ENCODE assay signal across 8 cellular contexts in genomic region chr4:142845293-142846070, GRCh38. TPM values are rescaled to one million over a fixed set of nuclear protein-coding genes. Genes with fewer than 3 reads are reported as not detected.
DNase-seq lines count a peak whose midpoint lies in the region; ATAC-seq, FAIRE-seq and TF ChIP-seq lines count a peak whose summit lies in the region.

No MANE protein-coding gene starts in this region.

- H3K9ac ChIP-seq in PC-3 (ENCODE audit: low read length) = peak overlapping the region; percentile 72
- H3K9ac ChIP-seq in mesendoderm (ENCODE audit: low read length) = peak overlapping the region; percentile 34

- BruUV-seq in PC-3 (replicated peaks; lab: Mats Ljungman, UMichigan) = TSS peak; percentile 39

- H4K20me1 ChIP-seq in PC-3 (ENCODE audit: low read length) = no peaks in the 10 kb centered on the region

- peak overlapping the region; percentile 17 for H3K27ac ChIP-seq in PC-3 (ENCODE audit: low read length)
- no peak overlapping the region for H3K27ac ChIP-seq in mesendoderm (ENCODE audit: low read depth, low read length)
- peak overlapping the region in 1 of 2 donors; percentile 36 for H3K27ac ChIP-seq in testis

- TF ChIP-seq CTCF in PC-3 (conservative IDR thresholded peaks at IDR 0.05; ENCODE audit: low read depth, low read length) (no peak), testis (IDR thresholded peaks at IDR 0.05) (no peak)

- POLR2A ChIA-PET in PC-3 (lab: Charles Lee; ENCODE audit: unreplicated experiment) = interaction anchor here (0.5 kb wide), 1 partner anchor 9 kb away, joined by 3 read pairs; no protein-coding TSS in a partner anchor

- no peaks in the 10 kb centered on the region for H3K79me1 ChIP-seq in mesendoderm (ENCODE audit: low read length)

- intact Hi-C loops in PC-3 (cut with micrococcal nuclease) = loop anchor here (2.0 to 10.0 kb wide), 7 partner anchors 231 to 1538 kb away; no protein-coding TSS in a partner anchor
- intact Hi-C loops in testis (cut with DNase I; ENCODE audit: low total_unique reads) = loop anchor here (10.0 kb wide), 1 partner anchor 491 kb away; no protein-coding TSS in a partner anchor

- peaks cover 44% of the 10 kb centered on the region for H3K79me2 ChIP-seq in PC-3 (ENCODE audit: low read length)
- no peaks in the 10 kb centered on the region for H3K79me2 ChIP-seq in mesendoderm (ENCODE audit: control insufficient read depth, insufficient read depth, low read length)

- no peak overlapping the region for H2BK120ac ChIP-seq in mesendoderm (ENCODE audit: low read depth, low read length)

- H3K36me3 ChIP-seq in PC-3 (ENCODE audit: low read depth, low read length) (no peaks in the 10 kb centered on the region), mesendoderm (ENCODE audit: control insufficient read depth, insufficient read depth, low read length) (no peaks in the 10 kb centered on the region), testis (ENCODE audit: low read depth, missing control alignments) (no peaks in the 10 kb centered on the region)

- H3K4me2 ChIP-seq in PC-3 (ENCODE audit: low read length) (peak overlapping the region; percentile 97), mesendoderm (ENCODE audit: low read length) (peak overlapping the region; percentile 86)

- no peak overlapping the region for H4K5ac ChIP-seq in mesendoderm (ENCODE audit: low read length)

- no peak overlapping the region for H3K56ac ChIP-seq in mesendoderm (ENCODE audit: low read length)

- no peak overlapping the region for H2BK15ac ChIP-seq in mesendoderm (replicated peaks; ENCODE audit: low read depth)

- H3K4me3 ChIP-seq in PC-3 (ENCODE audit: low read length) = peak overlapping the region; percentile 92
- H3K4me3 ChIP-seq in mesendoderm (ENCODE audit: low read length) = peak overlapping the region; percentile 16
- H3K4me3 ChIP-seq in testis = peak overlapping the region; percentile 61 to 75

- no peak overlapping the region for H3K4ac ChIP-seq in mesendoderm (ENCODE audit: low read depth, low read length)

- no peak for FAIRE-seq in RCC 7860 (lab: Jason Lieb, UNC)

- H3K4me1 ChIP-seq in PC-3 (ENCODE audit: insufficient read depth, low read length) (peaks cover 36% of the 10 kb centered on the region), mesendoderm (ENCODE audit: control insufficient read depth, low read depth, low read length) (no peaks in the 10 kb centered on the region), testis (peaks cover 7% of the 10 kb centered on the region)

- ATAC-seq in PC-3 (peak; percentile 2; the same call in 1 of the 2 replicates), HG03342 (IDR thresholded peaks at IDR 0.05; ENCODE audit: unreplicated experiment) (no peak)

- H3K23ac ChIP-seq in mesendoderm (ENCODE audit: low read length) = peak overlapping the region; percentile 45

- no peaks in the 10 kb centered on the region for H3K9me2 ChIP-seq in PC-3 (replicated peaks; ENCODE audit: low read length)

- CTCF ChIA-PET in PC-3 (lab: Charles Lee) = no interaction called here

- H4K8ac ChIP-seq in mesendoderm (ENCODE audit: low read depth, low read length) = no peak overlapping the region

- H2BK5ac ChIP-seq in mesendoderm (ENCODE audit: low read length) = no peak overlapping the region

- no peak for TF ChIP-seq POLR2A in testis (IDR thresholded peaks at IDR 0.05)

- H3K9me3 ChIP-seq in PC-3 (ENCODE audit: low read length) = no peaks in the 10 kb centered on the region
- no peaks in the 10 kb centered on the region for H3K9me3 ChIP-seq in testis

- no CpG with 5 or more reads among the region's 41 CpGs for WGBS in mesendoderm (ENCODE audit: extremely low coverage, insufficient coverage, low lambda C conversion rate)
- WGBS in testis, 2 donors = 5 to 6% methylated on average over 33 to 41 of the region's 41 CpGs

- H3F3A ChIP-seq in PC-3 (ENCODE audit: low read length, unreplicated experiment) = no peaks in the 10 kb centered on the region

- no peak overlapping the region for H2AK5ac ChIP-seq in mesendoderm (ENCODE audit: low read length)

- no peak overlapping the region for H3K18ac ChIP-seq in mesendoderm (ENCODE audit: low read length)

- H3K27me3 ChIP-seq in PC-3 (ENCODE audit: low read length) (no peaks in the 10 kb centered on the region), mesendoderm (ENCODE audit: insufficient read depth, low read length, poor library complexity) (peaks cover 21% of the 10 kb centered on the region), testis (no peaks in the 10 kb centered on the region)

- H2AFZ ChIP-seq in PC-3 (ENCODE audit: low read length) = peak overlapping the region; percentile 97

- peak; percentile 28 for DNase-seq in ELR (ENCODE audit: low read depth)
- DNase-seq in PC-3 = peak; percentile 27
- DNase-seq in cerebellar cortex (ENCODE audit: low spot score) = peak; percentile 59
- peak; percentile 47 for DNase-seq in mesendoderm
- peak; percentile 18 for DNase-seq in testis
- no peak for DNase-seq in RCC 7860 (ENCODE audit: low spot score)
- DNase-seq in GF-D8 (lab: John Stamatoyannopoulos, UW) = no peak

RNA-seq across cellular contexts. Expression of gene INPP4B, which starts 0.6 kb away (rescaled TPM):
- total RNA-seq in PC-3 (2014; rRNA removed) (41.0 and 68.5 TPM in 2 replicates), testis (10 to 100 TPM; 23.2 to 55.2 TPM)
- 0.21 TPM for polyA plus RNA-seq in mesendoderm (2013, experiment 1 of 2)
- polyA plus RNA-seq in mesendoderm (2013, experiment 2 of 2) = 0.20 TPM
- 64.5 TPM for polyA plus RNA-seq in testis (ENCODE audit: insufficient read depth, low read depth, low replicate concordance)

Comparison
In these comparisons a context has a peak if more than half of its experiments do, and no peak if none do; other contexts are left out.
1. DNase-seq: peak in ELR (single experiment), PC-3 (single experiment), cerebellar cortex (single experiment), mesendoderm (single experiment) and testis (single experiment); none in RCC 7860 (single experiment) and GF-D8 (single experiment).
2. H3K4me3 ChIP-seq: peak in every context shown above with its lines; median percentile 92 in PC-3; 68 in testis; 16 in mesendoderm.